In the genomic region with DNA sequence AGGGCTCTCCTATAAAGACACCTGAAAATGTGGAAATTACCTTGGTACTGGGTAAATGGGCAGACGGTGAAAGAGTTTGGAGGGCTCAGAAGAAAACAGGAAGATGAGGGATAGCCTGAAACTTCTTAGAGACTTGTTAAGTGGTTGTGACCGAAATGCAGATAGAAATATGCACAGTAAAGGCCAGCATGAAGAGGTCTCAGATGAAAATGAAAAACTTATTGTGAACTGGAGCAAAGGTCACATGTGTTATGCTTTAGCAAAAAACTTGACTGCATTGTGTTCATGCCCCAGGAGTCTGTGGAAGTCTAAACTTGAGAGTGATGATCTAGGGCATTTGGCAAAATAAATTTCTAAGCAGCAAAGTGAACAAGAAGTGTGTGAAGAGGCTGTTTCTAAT, we compare ENCODE assay signal across 29 cellular contexts.
"Had no signal": no experiment of that assay in that cellular context is flagged by ENCODE, and none has a peak within 500 bp of the region (broad histone marks: within the 10 kb centered on the region; RNA-seq: fewer than 3 reads in every experiment).

No MANE protein-coding gene starts in this region.

- H3K4me3 ChIP-seq: cardiac muscle cell, coronary artery, dorsolateral prefrontal cortex, esophagus muscularis mucosa had no signal

- ATAC-seq: activated CD4-positive, CD25-positive, alpha-beta regulatory T cell treated with anti-CD3 and anti-CD28 coated beads, Interleukin-2, amount 50 U/mL, for 24 hours; activated CD8-positive, alpha-beta T cell treated with anti-CD3 and anti-CD28 coated beads for 36 hours; activated T-cell treated with anti-CD3 and anti-CD28 coated beads, Interleukin-2, amount 50 U/mL, for 4 hours; activated T-helper 17 cell treated with anti-CD3 and anti-CD28 coated beads, Interleukin-2, amount 50 U/mL, for 72 hours; effector memory CD8-positive, alpha-beta T cell; T-helper 17 cell had no signal

- H3K27ac ChIP-seq: brain microvascular endothelial cell, cardiac muscle cell, coronary artery, dorsolateral prefrontal cortex, esophagus muscularis mucosa, WERI-Rb-1 had no signal

- H3K4me1 ChIP-seq: esophagus muscularis mucosa had no signal

- H3K36me3 ChIP-seq: brain microvascular endothelial cell, cardiac muscle cell, esophagus muscularis mucosa, WERI-Rb-1 had no signal

- DNase-seq: activated B cell treated with CpG ODN at 0.5 μM for 24 hours; activated CD4-positive, alpha-beta T cell treated with anti-CD3 and anti-CD28 coated beads for 48 hours; activated CD4-positive, alpha-beta T cell treated with anti-CD3 and anti-CD28 coated beads, Interleukin-2, amount 50 U/mL, for 1 hour; activated CD4-positive, alpha-beta T cell treated with anti-CD3 and anti-CD28 coated beads, Interleukin-2, amount 50 U/mL, for 48 hours; activated CD8-positive, alpha-beta memory T cell treated with anti-CD3 and anti-CD28 coated beads for 24 hours; activated CD8-positive, alpha-beta T cell treated with anti-CD3 and anti-CD28 coated beads for 36 hours; activated effector memory CD4-positive, alpha-beta T cell treated with Interleukin-2 at 50 U/mL for 16 hours; activated gamma-delta T cell treated with Interleukin-2 at 50 U/mL for 16 hours; activated naive CD4-positive, alpha-beta T cell treated with anti-CD3 and anti-CD28 coated beads, Interleukin-2, amount 50 U/mL, for 16 hours; activated naive CD4-positive, alpha-beta T cell treated with Interleukin-2 at 50 U/mL for 16 hours; activated T-cell treated with anti-CD3 and anti-CD28 coated beads, Interleukin-2, amount 50 U/mL, for 4 hours; amniotic stem cell; anterior cingulate cortex; brain microvascular endothelial cell; central memory CD4-positive, alpha-beta T cell; cerebellar nuclear complex; dorsolateral prefrontal cortex; effector memory CD8-positive, alpha-beta T cell; erythroblast; head of caudate nucleus; hippocampal formation; T-helper 17 cell; T1000; WERI-Rb-1 had no signal

- H3K27me3 ChIP-seq: brain microvascular endothelial cell, cardiac muscle cell, dorsolateral prefrontal cortex, esophagus muscularis mucosa had no signal
